In genomic region chr3:126931806-126932187, GRCh38 we compare ENCODE assay signal across 19 cellular contexts. TPM values are rescaled to one million over a fixed set of nuclear protein-coding genes. Genes with fewer than 3 reads are reported as not detected.
DNase-seq lines count a peak whose midpoint lies in the region; ATAC-seq and TF ChIP-seq lines count a peak whose summit lies in the region.
"Had no signal": no experiment of that assay in that cellular context is flagged by ENCODE, and none has a peak within 500 bp of the region (broad histone marks: within the 10 kb centered on the region; RNA-seq: fewer than 3 reads in every experiment).

No MANE protein-coding gene starts in this region.

- H3K4me1 ChIP-seq in osteoblast (ENCODE audit: insufficient read depth, low read length), result peaks cover 27% of the 10 kb centered on the region

- no peaks in the 10 kb centered on the region for H3K27me3 ChIP-seq in AG04450 (ENCODE audit: control insufficient read depth, insufficient read depth, low read length)
- H3K27me3 ChIP-seq in osteoblast (ENCODE audit: insufficient read depth, low read length), result no peaks in the 10 kb centered on the region
- H3K27me3 ChIP-seq: Peyer's patch had no signal

- no peak overlapping the region for H2AFZ ChIP-seq in osteoblast (ENCODE audit: low read length)

- peaks cover 1% of the 10 kb centered on the region for H3K9me3 Mint-ChIP-seq in glutamatergic neuron (ENCODE audit: unreplicated experiment)
- H3K9me3 Mint-ChIP-seq in effector memory CD8-positive, alpha-beta T cell, result no peaks in the 10 kb centered on the region

- no peak for ATAC-seq in effector memory CD8-positive, alpha-beta T cell (replicated peaks)
- ATAC-seq: GM12878 had no signal

- no peak overlapping the region for H3K4me3 ChIP-seq in AG04450 (ENCODE audit: low read depth, low read length)
- no peak overlapping the region for H3K4me3 ChIP-seq in osteoblast (ENCODE audit: insufficient read depth, low read length)
- H3K4me3 ChIP-seq: GM12878, Peyer's patch had no signal

- H3K36me3 ChIP-seq in osteoblast (ENCODE audit: insufficient read depth, low read length), result no peaks in the 10 kb centered on the region
- H3K36me3 ChIP-seq: Peyer's patch had no signal

- H3K27ac ChIP-seq in AG04450 (ENCODE audit: low read depth, low read length) (peak overlapping the region; percentile 47), RWPE1 (peak overlapping the region; percentile 84), osteoblast (ENCODE audit: low read depth, low read length) (peak overlapping the region; percentile 50)
- H3K27ac ChIP-seq: Peyer's patch had no signal

- no peak overlapping the region for H3K27ac Mint-ChIP-seq in glutamatergic neuron (ENCODE audit: unreplicated experiment)
- H3K27ac Mint-ChIP-seq in effector memory CD8-positive, alpha-beta T cell, result no peak overlapping the region

- H4K20me1 ChIP-seq in osteoblast (ENCODE audit: insufficient read depth, low read length), result no peaks in the 10 kb centered on the region

- DNase-seq in AG04450 (ENCODE audit: low read depth, low spot score) (no peak), RWPE1 (ENCODE audit: low spot score) (no peak), glutamatergic neuron (peak; percentile 9), osteoblast (ENCODE audit: insufficient read length, low spot score, missing footprints) (no peak), NCI-H1048 (lab: John Stamatoyannopoulos, UW) (no peak), GOT3 (lab: John Stamatoyannopoulos, UW) (no peak), GDM1 (lab: John Stamatoyannopoulos, UW) (no peak)
- no peak for DNase-seq in effector memory CD8-positive, alpha-beta T cell
- DNase-seq: Caco-2, H7, KBM-7, NCI-H1092 treated with DMSO at 0.1 percent for 48 hours, NCI-H187 treated with DMSO at 0.1 percent for 48 hours, NCI-H2171, NCI-H446 treated with DMSO at 0.1 percent for 48 hours, NCI-H748 treated with DMSO at 0.1 percent for 48 hours, SIG-M5 had no signal

- POLR2A ChIA-PET in AG04450 (lab: Yijun Ruan, JAX) (no interaction called here), RWPE1 (lab: Yijun Ruan, JAX; ENCODE audit: low non-redundant PET) (no interaction called here)

- H3K79me2 ChIP-seq in osteoblast (ENCODE audit: insufficient read depth, low read length), result no peaks in the 10 kb centered on the region

- peaks cover 3% of the 10 kb centered on the region for H3K27me3 Mint-ChIP-seq in glutamatergic neuron (ENCODE audit: unreplicated experiment)
- H3K27me3 Mint-ChIP-seq in effector memory CD8-positive, alpha-beta T cell, result no peaks in the 10 kb centered on the region

- no peak overlapping the region for H3K4me3 Mint-ChIP-seq in glutamatergic neuron (ENCODE audit: unreplicated experiment)
- H3K4me3 Mint-ChIP-seq in effector memory CD8-positive, alpha-beta T cell, result no peak overlapping the region

- CTCF ChIA-PET in AG04450 (lab: Charles Lee), result no interaction called here
- CTCF ChIA-PET in RWPE1 (lab: Yijun Ruan, JAX), result no interaction called here

- H3K4me1 Mint-ChIP-seq in glutamatergic neuron (ENCODE audit: low read depth, unreplicated experiment), result peaks cover 35% of the 10 kb centered on the region
- peaks cover 0 to 3% of the 10 kb centered on the region in 2 donors for H3K4me1 Mint-ChIP-seq in effector memory CD8-positive, alpha-beta T cell (ENCODE audit: low read depth in 2 of 2)

- H3K9me3 ChIP-seq in AG04450 (ENCODE audit: control insufficient read depth, insufficient read depth, low read length) (no peaks in the 10 kb centered on the region; the same call in 1 of the 2 replicates), osteoblast (ENCODE audit: low read depth, low read length) (no peaks in the 10 kb centered on the region)
- H3K9me3 ChIP-seq: Caco-2, Peyer's patch had no signal

- no peaks in the 10 kb centered on the region for H3K36me3 Mint-ChIP-seq in glutamatergic neuron (ENCODE audit: unreplicated experiment)
- H3K36me3 Mint-ChIP-seq in effector memory CD8-positive, alpha-beta T cell (ENCODE audit: insufficient read depth), result no peaks in the 10 kb centered on the region

- H3K4me2 ChIP-seq in osteoblast (ENCODE audit: insufficient read depth, low read length), result peak overlapping the region; percentile 29

- no peak for TF ChIP-seq CTCF in AG04450 (IDR thresholded peaks at IDR 0.05; ENCODE audit: low read depth, low read length)
- TF ChIP-seq CTCF in RWPE1 (conservative IDR thresholded peaks at IDR 0.05; ENCODE audit: low read depth), result no peak
- TF ChIP-seq CTCF in glutamatergic neuron (IDR thresholded peaks at IDR 0.05; ENCODE audit: partially characterized antibody, unreplicated experiment), result no peak
- no peak for TF ChIP-seq CTCF in osteoblast (IDR thresholded peaks at IDR 0.05; ENCODE audit: extremely low read depth, low read depth, low read length)

RNA-seq across cellular contexts. Expression of gene PLXNA1, which starts 51.1 kb away (rescaled TPM):
- 22.0 and 30.8 TPM in 2 replicates for polyA plus RNA-seq in AG04450 (2011; rRNA removed)
- 56.6 and 67.4 TPM in 2 replicates for polyA minus RNA-seq in AG04450 (2011; rRNA and poly(A)+ RNA removed)
- 110 TPM for total RNA-seq in glutamatergic neuron (ENCODE audit: unreplicated experiment)
- 91.3 and 107 TPM in 2 replicates for total RNA-seq in osteoblast
